Comparison of ENCODE assay signal across 23 cellular contexts in genomic region chr22:35138521-35138920, GRCh38.
"Had no signal": no experiment of that assay in that cellular context is flagged by ENCODE, and none has a peak within 500 bp of the region (broad histone marks: within the 10 kb centered on the region; RNA-seq: fewer than 3 reads in every experiment).

No MANE protein-coding gene starts in this region.

- H3K4me1 ChIP-seq: SJSA1 had no signal

- FAIRE-seq: HTR-8/SVneo, RCC 7860 had no signal

- H3K9ac ChIP-seq: KMS-11 had no signal

- H3K4me3 ChIP-seq: SJSA1, SK-N-MC had no signal

- H3K9me3 ChIP-seq: SJSA1 had no signal

- H3K36me3 ChIP-seq: SJSA1 had no signal

- H3K4me2 ChIP-seq: KMS-11 had no signal

- DNase-seq: Kasumi-1, MM.1S, NCI-H1092 treated with DMSO at 0.1 percent for 48 hours, NCI-H1436, NCI-H187, NCI-H2029, NCI-H2081 treated with DMSO at 0.1 percent for 48 hours, NCI-H2171, NCI-H226, NCI-H446, NCI-H510A, NCI-H524 treated with DMSO at 0.1 percent for 48 hours, NCI-H69, NCI-H774, Right ventricle myocardium superior, RPMI8226, SIG-M5 had no signal

- H3K27ac ChIP-seq: HL-60, KMS-11, SJSA1, SK-N-MC had no signal
